14 cellular contexts compared by ENCODE assay signal in the genomic region with DNA sequence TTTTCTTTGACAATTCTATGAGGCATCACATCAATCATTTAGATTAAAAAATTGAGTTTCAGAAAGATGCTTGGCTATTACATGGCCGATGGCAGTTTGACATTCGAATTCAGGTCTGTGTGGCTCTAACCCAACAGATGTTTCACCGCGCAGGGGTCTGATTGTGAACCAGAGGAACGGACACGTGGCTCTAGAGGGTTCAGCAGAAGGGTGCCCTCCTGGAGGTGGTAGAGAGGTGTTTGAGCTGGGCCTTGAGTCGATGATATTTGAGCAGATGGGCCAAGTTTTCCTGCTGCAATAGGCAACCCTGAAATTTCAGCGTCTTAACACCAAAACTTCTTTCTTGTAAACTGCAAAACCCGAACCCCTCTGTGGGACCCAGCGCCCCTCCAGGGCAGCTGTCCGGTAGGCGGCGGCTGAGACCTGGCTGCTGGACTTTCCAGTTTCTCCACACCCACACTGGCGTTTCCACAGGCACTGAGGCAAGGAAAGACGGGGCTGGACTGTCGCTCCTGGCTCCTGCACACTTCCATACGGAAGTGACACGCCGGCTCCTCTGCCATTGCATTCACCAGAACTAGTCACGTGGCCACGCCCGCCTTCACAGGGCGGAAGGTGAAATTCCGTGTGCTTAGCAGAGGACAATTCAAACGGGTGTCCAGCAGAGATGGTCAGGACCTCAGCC. TPM values are rescaled to one million over a fixed set of nuclear protein-coding genes. Genes with fewer than 3 reads are reported as not detected.
DNase-seq lines count a peak whose midpoint lies in the region; ATAC-seq and TF ChIP-seq lines count a peak whose summit lies in the region.
"Had no signal": no experiment of that assay in that cellular context is flagged by ENCODE, and none has a peak within 500 bp of the region (broad histone marks: within the 10 kb centered on the region; RNA-seq: fewer than 3 reads in every experiment).

No MANE protein-coding gene starts in this region.

- no peaks in the 10 kb centered on the region for H3K4me1 Mint-ChIP-seq in activated naive CD4-positive, alpha-beta T cell treated with anti-CD3 and anti-CD28 coated beads for 36 hours (ENCODE audit: low read depth)
- peaks cover 36% of the 10 kb centered on the region for H3K4me1 Mint-ChIP-seq in GM23338
- no peaks in the 10 kb centered on the region for H3K4me1 Mint-ChIP-seq in activated T-helper 1 cell treated with anti-CD3 and anti-CD28 coated beads, Interleukin-12 subunit alpha, Interleukin-12 subunit beta, Interleukin-2, Interleukin-4 antibody, amounts not matched to agents 30 ng/mL and 10 ng/mL and 1 ng/mL, durations not matched to agents 14 hours and 24 hours and 36 hours (ENCODE audit: low read depth)
- H3K4me1 Mint-ChIP-seq in stimulated activated effector memory CD8-positive, alpha-beta T cell treated with anti-CD3 and anti-CD28 coated beads, Interleukin-12 subunit alpha, Interleukin-12 subunit beta, amount 100 ng/mL, for 72 hours = no peaks in the 10 kb centered on the region
- H3K4me1 Mint-ChIP-seq: activated naive CD8-positive, alpha-beta T cell treated with anti-CD3 and anti-CD28 coated beads, Interleukin-2, amount 50 U/mL, for 24 hours had no signal

- H3K36me3 ChIP-seq in GM23338 (ENCODE audit: insufficient read depth) = no peaks in the 10 kb centered on the region

- no peak for DNase-seq in activated naive CD4-positive, alpha-beta T cell treated with anti-CD3 and anti-CD28 coated beads for 36 hours
- no peak for DNase-seq in activated naive CD4-positive, alpha-beta T cell treated with anti-CD3 and anti-CD28 coated beads, Interleukin-2, amount 50 U/mL, for 16 hours
- DNase-seq in GM23338 (ENCODE audit: low spot score) (no peak), amygdala (lab: John Stamatoyannopoulos, UW) (no peak), EL (no peak), SW 1271 (lab: John Stamatoyannopoulos, UW) (no peak)
- DNase-seq in activated T-helper 1 cell treated with anti-CD3 and anti-CD28 coated beads, Interleukin-12 subunit alpha, Interleukin-12 subunit beta, Interleukin-2, Interleukin-4 antibody, amounts not matched to agents 30 ng/mL and 10 ng/mL and 1 ng/mL, durations not matched to agents 14 hours and 24 hours and 36 hours (ENCODE audit: low spot score) = no peak
- DNase-seq in stimulated activated effector memory CD8-positive, alpha-beta T cell treated with anti-CD3 and anti-CD28 coated beads, Interleukin-12 subunit alpha, Interleukin-12 subunit beta, amount 100 ng/mL, for 72 hours (ENCODE audit: low spot score in 2 of 2) = no peak
- DNase-seq: activated naive CD8-positive, alpha-beta T cell treated with anti-CD3 and anti-CD28 coated beads, Interleukin-2, amount 50 U/mL, for 24 hours; MM.1S; NCI-H2107; SHP77 treated with DMSO at 0.1 percent for 48 hours had no signal

- H3K27me3 ChIP-seq in GM23338 (ENCODE audit: insufficient read depth) = no peaks in the 10 kb centered on the region

- H3K36me3 Mint-ChIP-seq in activated naive CD4-positive, alpha-beta T cell treated with anti-CD3 and anti-CD28 coated beads for 36 hours (ENCODE audit: low read depth) = no peaks in the 10 kb centered on the region
- no peaks in the 10 kb centered on the region for H3K36me3 Mint-ChIP-seq in GM23338 (ENCODE audit: low read depth)
- H3K36me3 Mint-ChIP-seq in activated T-helper 1 cell treated with anti-CD3 and anti-CD28 coated beads, Interleukin-12 subunit alpha, Interleukin-12 subunit beta, Interleukin-2, Interleukin-4 antibody, amounts not matched to agents 30 ng/mL and 10 ng/mL and 1 ng/mL, durations not matched to agents 14 hours and 24 hours and 36 hours (ENCODE audit: low read depth) = no peaks in the 10 kb centered on the region
- H3K36me3 Mint-ChIP-seq in stimulated activated effector memory CD8-positive, alpha-beta T cell treated with anti-CD3 and anti-CD28 coated beads, Interleukin-12 subunit alpha, Interleukin-12 subunit beta, amount 100 ng/mL, for 72 hours = no peaks in the 10 kb centered on the region

- peaks cover 34% of the 10 kb centered on the region for H3K4me1 ChIP-seq in GM23338 (ENCODE audit: insufficient read depth)

- intact Hi-C loops in activated naive CD4-positive, alpha-beta T cell treated with anti-CD3 and anti-CD28 coated beads for 36 hours (cut with micrococcal nuclease) = no loop called here
- intact Hi-C loops in activated T-helper 1 cell treated with anti-CD3 and anti-CD28 coated beads, Interleukin-12 subunit alpha, Interleukin-12 subunit beta, Interleukin-2, Interleukin-4 antibody, amounts not matched to agents 30 ng/mL and 10 ng/mL and 1 ng/mL, durations not matched to agents 14 hours and 24 hours and 36 hours (cut with micrococcal nuclease) = no loop called here

- H3K4me2 ChIP-seq in GM23338 = no peak overlapping the region

- CTCF ChIA-PET in activated naive CD4-positive, alpha-beta T cell treated with anti-CD3 and anti-CD28 coated beads for 36 hours (lab: Charles Lee) = no interaction called here

- ATAC-seq in GM23338 = no peak
- ATAC-seq in stimulated activated effector memory CD8-positive, alpha-beta T cell treated with anti-CD3 and anti-CD28 coated beads, Interleukin-12 subunit alpha, Interleukin-12 subunit beta, amount 100 ng/mL, for 72 hours = peak; percentile 16
- ATAC-seq: activated naive CD8-positive, alpha-beta T cell treated with anti-CD3 and anti-CD28 coated beads, Interleukin-2, amount 50 U/mL, for 24 hours; GM12878 had no signal

- H3K79me2 ChIP-seq in GM23338 (replicated peaks; ENCODE audit: insufficient read depth) = no peaks in the 10 kb centered on the region

- no peak overlapping the region for H3K4me3 ChIP-seq in GM23338
- H3K4me3 ChIP-seq: GM12878 had no signal

- no peaks in the 10 kb centered on the region for H4K20me1 ChIP-seq in GM23338 (replicated peaks; ENCODE audit: insufficient read depth)

- H3K27ac Mint-ChIP-seq in activated naive CD4-positive, alpha-beta T cell treated with anti-CD3 and anti-CD28 coated beads for 36 hours = no peak overlapping the region
- H3K27ac Mint-ChIP-seq in GM23338 = no peak overlapping the region
- no peak overlapping the region for H3K27ac Mint-ChIP-seq in activated T-helper 1 cell treated with anti-CD3 and anti-CD28 coated beads, Interleukin-12 subunit alpha, Interleukin-12 subunit beta, Interleukin-2, Interleukin-4 antibody, amounts not matched to agents 30 ng/mL and 10 ng/mL and 1 ng/mL, durations not matched to agents 14 hours and 24 hours and 36 hours
- no peak overlapping the region for H3K27ac Mint-ChIP-seq in stimulated activated effector memory CD8-positive, alpha-beta T cell treated with anti-CD3 and anti-CD28 coated beads, Interleukin-12 subunit alpha, Interleukin-12 subunit beta, amount 100 ng/mL, for 72 hours
- H3K27ac Mint-ChIP-seq: activated naive CD8-positive, alpha-beta T cell treated with anti-CD3 and anti-CD28 coated beads, Interleukin-2, amount 50 U/mL, for 24 hours; stimulated activated naive CD8-positive, alpha-beta T cell treated with anti-CD3 and anti-CD28 coated beads, Interleukin-15, Interleukin-2, amounts not matched to agents 100 ng/mL and 50 ng/mL, for 24 hours had no signal

- H3K4me3 Mint-ChIP-seq in activated naive CD4-positive, alpha-beta T cell treated with anti-CD3 and anti-CD28 coated beads for 36 hours = peak overlapping the region; percentile 62
- H3K4me3 Mint-ChIP-seq in GM23338 = no peak overlapping the region
- peak overlapping the region; percentile 45 for H3K4me3 Mint-ChIP-seq in activated T-helper 1 cell treated with anti-CD3 and anti-CD28 coated beads, Interleukin-12 subunit alpha, Interleukin-12 subunit beta, Interleukin-2, Interleukin-4 antibody, amounts not matched to agents 30 ng/mL and 10 ng/mL and 1 ng/mL, durations not matched to agents 14 hours and 24 hours and 36 hours
- peak overlapping the region; percentile 10 for H3K4me3 Mint-ChIP-seq in stimulated activated effector memory CD8-positive, alpha-beta T cell treated with anti-CD3 and anti-CD28 coated beads, Interleukin-12 subunit alpha, Interleukin-12 subunit beta, amount 100 ng/mL, for 72 hours
- H3K4me3 Mint-ChIP-seq: activated naive CD8-positive, alpha-beta T cell treated with anti-CD3 and anti-CD28 coated beads, Interleukin-2, amount 50 U/mL, for 24 hours; stimulated activated naive CD8-positive, alpha-beta T cell treated with anti-CD3 and anti-CD28 coated beads, Interleukin-15, Interleukin-2, amounts not matched to agents 100 ng/mL and 50 ng/mL, for 24 hours had no signal

- no peaks in the 10 kb centered on the region for H3F3A ChIP-seq in GM23338 (replicated peaks; ENCODE audit: low read depth)

- no peaks in the 10 kb centered on the region for H3K9me2 ChIP-seq in GM23338 (ENCODE audit: insufficient read depth)

- no peak overlapping the region for H3K27ac ChIP-seq in GM23338 (ENCODE audit: low read depth)

- no peaks in the 10 kb centered on the region for H3K9me3 Mint-ChIP-seq in activated naive CD4-positive, alpha-beta T cell treated with anti-CD3 and anti-CD28 coated beads for 36 hours
- no peaks in the 10 kb centered on the region; the same call in 2 of the 3 replicates for H3K9me3 Mint-ChIP-seq in GM23338
- H3K9me3 Mint-ChIP-seq in activated T-helper 1 cell treated with anti-CD3 and anti-CD28 coated beads, Interleukin-12 subunit alpha, Interleukin-12 subunit beta, Interleukin-2, Interleukin-4 antibody, amounts not matched to agents 30 ng/mL and 10 ng/mL and 1 ng/mL, durations not matched to agents 14 hours and 24 hours and 36 hours = no peaks in the 10 kb centered on the region
- H3K9me3 Mint-ChIP-seq in stimulated activated effector memory CD8-positive, alpha-beta T cell treated with anti-CD3 and anti-CD28 coated beads, Interleukin-12 subunit alpha, Interleukin-12 subunit beta, amount 100 ng/mL, for 72 hours = no peaks in the 10 kb centered on the region
- H3K9me3 Mint-ChIP-seq: activated naive CD8-positive, alpha-beta T cell treated with anti-CD3 and anti-CD28 coated beads, Interleukin-2, amount 50 U/mL, for 24 hours; stimulated activated naive CD8-positive, alpha-beta T cell treated with anti-CD3 and anti-CD28 coated beads, Interleukin-15, Interleukin-2, amounts not matched to agents 100 ng/mL and 50 ng/mL, for 24 hours had no signal

- TF ChIP-seq CTCF in GM23338 (conservative IDR thresholded peaks at IDR 0.05; ENCODE audit: low read depth in 2 of 2) = no peak

- peak overlapping the region; percentile 74 for H2AFZ ChIP-seq in GM23338

- H3K27me3 Mint-ChIP-seq in activated naive CD4-positive, alpha-beta T cell treated with anti-CD3 and anti-CD28 coated beads for 36 hours (ENCODE audit: low read depth) = peaks cover 41% of the 10 kb centered on the region
- peaks cover 3% of the 10 kb centered on the region for H3K27me3 Mint-ChIP-seq in GM23338 (ENCODE audit: insufficient read depth, low read depth, poor library complexity)
- H3K27me3 Mint-ChIP-seq in activated T-helper 1 cell treated with anti-CD3 and anti-CD28 coated beads, Interleukin-12 subunit alpha, Interleukin-12 subunit beta, Interleukin-2, Interleukin-4 antibody, amounts not matched to agents 30 ng/mL and 10 ng/mL and 1 ng/mL, durations not matched to agents 14 hours and 24 hours and 36 hours (ENCODE audit: insufficient read depth) = peaks cover 39% of the 10 kb centered on the region

RNA-seq across cellular contexts. Expression of a gene that starts 11.3 kb away (rescaled TPM):
- 10 to 100 TPM; 12.5 to 13.9 TPM for total RNA-seq in activated naive CD4-positive, alpha-beta T cell treated with anti-CD3 and anti-CD28 coated beads for 36 hours
- total RNA-seq in GM23338 (2014; rRNA removed; shearing (Covaris generic)) = 200 and 208 TPM in 2 replicates
- 66.9 and 78.4 TPM in 2 replicates for polyA plus RNA-seq in GM23338 (2016; fragmentation: Nextera tagmentation; extraction: Ambion mirVana)
- 70.1 and 75.9 TPM in 2 replicates for total RNA-seq in activated T-helper 1 cell treated with anti-CD3 and anti-CD28 coated beads, Interleukin-12 subunit alpha, Interleukin-12 subunit beta, Interleukin-2, Interleukin-4 antibody, amounts not matched to agents 30 ng/mL and 10 ng/mL and 1 ng/mL, durations not matched to agents 14 hours and 24 hours and 36 hours
